Comparison of ENCODE assay signal across 14 cellular contexts in the genomic region with DNA sequence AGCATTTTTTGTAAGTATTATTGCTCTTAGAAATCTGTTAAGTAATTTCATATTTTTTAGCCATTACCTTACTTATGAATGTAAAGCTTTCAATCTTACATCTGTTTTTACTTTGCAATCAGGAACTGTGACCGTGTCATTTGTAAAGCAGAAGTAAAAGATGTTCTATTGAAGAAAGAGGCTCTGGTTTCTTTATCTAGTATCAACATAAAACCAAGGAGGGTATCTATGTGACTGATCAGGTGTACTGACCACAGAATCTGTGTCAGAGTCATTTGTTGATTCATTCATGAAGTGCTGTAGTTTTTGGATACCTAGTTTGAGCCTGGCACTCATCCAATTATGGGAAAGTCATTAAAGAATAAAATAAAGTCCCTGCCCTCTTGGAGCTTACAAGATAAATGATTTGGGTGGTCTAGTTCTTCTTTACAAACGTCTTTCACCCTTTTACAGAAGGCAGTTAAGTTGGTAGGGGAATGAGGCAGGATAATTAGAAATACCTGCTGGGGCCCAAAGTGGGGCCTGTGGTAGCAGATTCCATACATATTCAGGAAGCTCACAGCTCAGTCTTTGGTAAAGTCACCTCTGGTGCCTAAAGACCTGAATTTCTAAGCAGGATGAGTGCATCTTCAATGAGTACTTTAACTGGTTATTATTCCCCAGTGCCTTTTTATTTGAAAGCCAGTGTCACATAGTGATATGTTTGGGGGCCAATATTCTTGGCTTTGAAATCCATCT.
DNase-seq lines count a peak whose midpoint lies in the region; ATAC-seq and TF ChIP-seq lines count a peak whose summit lies in the region.
"Had no signal": no experiment of that assay in that cellular context is flagged by ENCODE, and none has a peak within 500 bp of the region (broad histone marks: within the 10 kb centered on the region; RNA-seq: fewer than 3 reads in every experiment).

No MANE protein-coding gene starts in this region.

- in situ Hi-C loops in HAP-1 (cut with MboI; ENCODE audit: low sequenced_read_pairs), result no loop called here

- no peaks in the 10 kb centered on the region for H3K9me3 ChIP-seq in aorta (ENCODE audit: control insufficient read depth, low read length)
- H3K9me3 ChIP-seq in PC-9 (ENCODE audit: insufficient read depth, low read depth), result no peaks in the 10 kb centered on the region
- no peaks in the 10 kb centered on the region for H3K9me3 ChIP-seq in HAP-1
- H3K9me3 ChIP-seq: SJSA1, upper lobe of right lung had no signal

- TF ChIP-seq CTCF in PC-9 (conservative IDR thresholded peaks at IDR 0.05), result no peak
- TF ChIP-seq CTCF in RWPE1 (conservative IDR thresholded peaks at IDR 0.05; ENCODE audit: low read depth), result no peak

- no TSS peak for BruUV-seq in PC-9 (replicated peaks; lab: Mats Ljungman, UMichigan)

- no peaks in the 10 kb centered on the region for H3K9me2 ChIP-seq in PC-9 (ENCODE audit: insufficient read depth)

- H3K4me1 ChIP-seq in aorta (ENCODE audit: control insufficient read depth in 1 of 2, insufficient read depth in 2 of 2, low read length in 2 of 2), result no peaks in the 10 kb centered on the region
- no peaks in the 10 kb centered on the region for H3K4me1 ChIP-seq in PC-9 (replicated peaks; ENCODE audit: insufficient read depth)
- H3K4me1 ChIP-seq in HAP-1, result no peaks in the 10 kb centered on the region
- H3K4me1 ChIP-seq: SJSA1, upper lobe of right lung had no signal

- H3K79me2 ChIP-seq in PC-9 (ENCODE audit: low read depth), result no peaks in the 10 kb centered on the region

- 86 to 92% methylated on average over 2 of the region's 2 CpGs for WGBS in aorta, 2 donors

- intact Hi-C loops in aorta (cut with DNase I) (no loop called here), PC-9 (cut with micrococcal nuclease; ENCODE audit: unreplicated experiment) (no loop called here)

- no peaks in the 10 kb centered on the region for H3F3A ChIP-seq in PC-9 (ENCODE audit: insufficient read depth, low read depth)

- H4K20me1 ChIP-seq in PC-9 (ENCODE audit: insufficient read depth), result no peaks in the 10 kb centered on the region

- no peak overlapping the region for H3K4me3 ChIP-seq in aorta (ENCODE audit: low read length in 2 of 2)
- no peak overlapping the region for H3K4me3 ChIP-seq in PC-9
- no peak overlapping the region for H3K4me3 ChIP-seq in HAP-1
- H3K4me3 ChIP-seq: SJSA1, upper lobe of right lung had no signal

- POLR2A ChIA-PET in PC-9 (lab: Charles Lee; ENCODE audit: unreplicated experiment) (no interaction called here), RWPE1 (lab: Yijun Ruan, JAX; ENCODE audit: low non-redundant PET) (no interaction called here)

- H2AFZ ChIP-seq in PC-9, result no peak overlapping the region

- no peak overlapping the region for H3K27ac ChIP-seq in aorta (ENCODE audit: low read depth in 1 of 2, low read length in 2 of 2)
- no peak overlapping the region for H3K27ac ChIP-seq in PC-9
- no peak overlapping the region for H3K27ac ChIP-seq in RWPE1
- H3K27ac ChIP-seq: SJSA1, upper lobe of right lung had no signal

- CTCF ChIA-PET in PC-9 (lab: Charles Lee), result no interaction called here
- CTCF ChIA-PET in RWPE1 (lab: Yijun Ruan, JAX), result no interaction called here

- H3K36me3 ChIP-seq in aorta (ENCODE audit: control insufficient read depth in 1 of 2, insufficient read depth in 2 of 2, low read length in 1 of 2), result no peaks in the 10 kb centered on the region
- H3K36me3 ChIP-seq in PC-9 (ENCODE audit: low read depth), result no peaks in the 10 kb centered on the region
- H3K36me3 ChIP-seq in HAP-1 (replicated peaks), result no peaks in the 10 kb centered on the region
- H3K36me3 ChIP-seq: SJSA1, upper lobe of right lung had no signal

- no peak for DNase-seq in aorta
- no peak for DNase-seq in PC-9
- no peak for DNase-seq in HAP-1 (ENCODE audit: low spot score in 2 of 2)
- DNase-seq in RWPE1 (ENCODE audit: low spot score), result no peak
- DNase-seq: activated B cell treated with CpG ODN at 0.5 μM for 24 hours; activated T-cell treated with anti-CD3 and anti-CD28 coated beads, Interleukin-2, amount 50 U/mL, for 72 hours; head of caudate nucleus; NCI-H526; upper lobe of right lung had no signal

- H3K27me3 ChIP-seq in aorta (ENCODE audit: control insufficient read depth in 1 of 2, insufficient read depth in 2 of 2, low read length in 1 of 2) (no peaks in the 10 kb centered on the region), PC-9 (ENCODE audit: insufficient read depth, low read depth) (no peaks in the 10 kb centered on the region), HAP-1 (ENCODE audit: low read depth) (no peaks in the 10 kb centered on the region)
- H3K27me3 ChIP-seq: SJSA1, upper lobe of right lung had no signal

- H3K4me2 ChIP-seq in PC-9, result no peak overlapping the region

- ATAC-seq in GM18502 (IDR thresholded peaks at IDR 0.05; ENCODE audit: poor library complexity, unreplicated experiment), result peak; percentile 95
- ATAC-seq in GM21367 (IDR thresholded peaks at IDR 0.05; ENCODE audit: unreplicated experiment), result peak; percentile 72
- ATAC-seq in HG02938 (IDR thresholded peaks at IDR 0.05; ENCODE audit: unreplicated experiment), result peak; percentile 95
- peak; percentile 97 for ATAC-seq in HG03565 (IDR thresholded peaks at IDR 0.05; ENCODE audit: unreplicated experiment)
- ATAC-seq in aorta (ENCODE audit: low FRiP score), result no peak
- ATAC-seq: upper lobe of right lung had no signal
